In the genomic region with DNA sequence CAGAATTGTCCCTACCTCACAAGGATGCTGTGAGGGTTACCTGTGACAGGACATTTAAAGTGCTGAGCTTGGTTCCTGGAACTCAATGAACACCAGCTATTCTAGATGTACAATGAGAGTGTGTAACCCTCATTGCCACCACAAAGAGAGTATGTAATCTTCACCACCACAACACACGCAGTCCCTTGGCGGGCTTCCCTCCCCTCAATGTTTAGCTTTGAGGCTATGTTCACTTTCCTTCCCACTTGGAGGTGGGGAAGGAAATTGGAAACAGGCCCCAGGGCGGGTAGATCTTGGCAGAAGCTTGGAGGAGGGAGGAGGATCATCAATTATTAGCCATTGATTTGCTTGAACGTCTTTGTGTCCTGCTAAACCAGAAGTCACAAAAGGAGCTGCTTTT, we compare ENCODE assay signal across 2 cellular contexts.
TF ChIP-seq lines count a peak whose summit lies in the region.

No MANE protein-coding gene starts in this region.

TF ChIP-seq in A549, 52 proteins besides CTCF, POLR2A, EP300 and RAD21:
- TF ChIP-seq FOSB (CRISPR knock-in tag; IDR thresholded peaks at IDR 0.05): no peak
- TF ChIP-seq EHMT2 (IDR thresholded peaks at IDR 0.05; ENCODE audit: low read depth): no peak
- no peak for TF ChIP-seq FOSL2 (IDR thresholded peaks at IDR 0.05)
- TF ChIP-seq FOSL2 (CRISPR knock-in tag; IDR thresholded peaks at IDR 0.05): no peak
- TF ChIP-seq KDM1A (IDR thresholded peaks at IDR 0.05; ENCODE audit: low read depth): no peak
- no peak for TF ChIP-seq BCL3 (IDR thresholded peaks at IDR 0.05)
- TF ChIP-seq TFCP2L1 (CRISPR knock-in tag; IDR thresholded peaks at IDR 0.05): no peak
- no peak for TF ChIP-seq CHD2 (IDR thresholded peaks at IDR 0.05; ENCODE audit: low read length, partially characterized antibody)
- TF ChIP-seq, protein P1, sequence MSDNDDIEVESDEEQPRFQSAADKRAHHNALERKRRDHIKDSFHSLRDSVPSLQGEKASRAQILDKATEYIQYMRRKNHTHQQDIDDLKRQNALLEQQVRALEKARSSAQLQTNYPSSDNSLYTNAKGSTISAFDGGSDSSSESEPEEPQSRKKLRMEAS (IDR thresholded peaks at IDR 0.05): no peak

TF ChIP-seq in endothelial cell of umbilical vein, 7 proteins besides CTCF, POLR2A, EP300 and RAD21:
- TF ChIP-seq GATA2 (IDR thresholded peaks at IDR 0.05; ENCODE audit: insufficient read depth, insufficient read length, low read depth, low read length) (no peak), FOS (IDR thresholded peaks at IDR 0.05; ENCODE audit: borderline replicate concordance, insufficient read depth, low read length) (no peak), POLR2AphosphoS5 (IDR thresholded peaks at IDR 0.05; ENCODE audit: insufficient read depth, low read depth, low read length) (no peak), EZH2 (IDR thresholded peaks at IDR 0.05; ENCODE audit: borderline replicate concordance, low read depth, low read length, severe bottlenecking) (no peak), MYC (IDR thresholded peaks at IDR 0.05; ENCODE audit: low read depth, low read length) (no peak), JUN (IDR thresholded peaks at IDR 0.05; ENCODE audit: borderline replicate concordance, insufficient read depth, insufficient read length, low read depth) (no peak)
- TF ChIP-seq, protein P1 (IDR thresholded peaks at IDR 0.05; ENCODE audit: insufficient read depth, insufficient read length): no peak
